In the genomic region with DNA sequence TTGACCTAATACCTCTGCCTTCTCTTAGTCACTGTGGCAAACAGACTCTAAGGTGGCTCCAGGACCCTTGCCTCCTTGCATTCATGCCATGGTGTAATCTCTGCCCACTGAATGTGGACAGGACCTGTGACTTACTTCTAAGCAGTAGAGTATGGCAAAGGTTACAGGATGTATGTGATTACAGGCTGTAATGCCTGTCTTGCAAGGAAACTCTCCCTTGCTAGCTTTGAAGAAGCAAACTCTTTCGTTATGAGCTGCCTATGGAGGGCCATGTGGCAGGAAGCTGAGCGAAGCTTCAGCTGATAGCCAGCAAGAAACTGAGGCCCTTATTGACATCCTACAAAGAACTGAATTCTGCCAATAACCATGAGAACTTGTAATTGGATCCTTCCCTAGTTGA, we compare ENCODE assay signal across 20 cellular contexts.
A peak's percentile ranks its signal among the peaks of the same experiment; 100 is the strongest.
DNase-seq lines count a peak whose midpoint lies in the region; ATAC-seq and TF ChIP-seq lines count a peak whose summit lies in the region.
"Had no signal": no experiment of that assay in that cellular context is flagged by ENCODE, and none has a peak within 500 bp of the region (broad histone marks: within the 10 kb centered on the region; RNA-seq: fewer than 3 reads in every experiment).

No MANE protein-coding gene starts in this region.

- no peaks in the 10 kb centered on the region for H3K36me3 ChIP-seq in mesendoderm (ENCODE audit: control insufficient read depth, insufficient read depth, low read length)
- H3K36me3 ChIP-seq: BLaER1 had no signal

- H3K4me3 ChIP-seq in Jurkat, Clone E6-1 (ENCODE audit: low read length), result no peak overlapping the region
- no peak overlapping the region for H3K4me3 ChIP-seq in mesendoderm (ENCODE audit: low read length)
- H3K4me3 ChIP-seq: A549, BLaER1 had no signal

- H3K79me2 ChIP-seq in mesendoderm (ENCODE audit: control insufficient read depth, insufficient read depth, low read length), result no peaks in the 10 kb centered on the region

- POLR2A ChIA-PET in T-cell (lab: Charles Lee), result no interaction called here

- no peak for TF ChIP-seq CTCF in natural killer cell (IDR thresholded peaks at IDR 0.05)

- no peak overlapping the region for H3K9ac ChIP-seq in mesendoderm (ENCODE audit: low read length)
- H3K9ac ChIP-seq: BLaER1 had no signal

- no peaks in the 10 kb centered on the region for H3K4me1 ChIP-seq in mesendoderm (ENCODE audit: control insufficient read depth, low read depth, low read length)
- H3K4me1 ChIP-seq: A549, BLaER1 had no signal

- H2BK15ac ChIP-seq in mesendoderm (replicated peaks; ENCODE audit: low read depth), result no peak overlapping the region

- H3K9me3 Mint-ChIP-seq in natural killer cell treated with Interleukin-12 subunit alpha and Interleukin-12 subunit beta and Interleukin-15 and Interleukin-18, amount 100 ng/mL, for 72 hours, result no peaks in the 10 kb centered on the region
- H3K9me3 Mint-ChIP-seq in natural killer cell, result no peaks in the 10 kb centered on the region
- no peaks in the 10 kb centered on the region for H3K9me3 Mint-ChIP-seq in T-cell
- H3K9me3 Mint-ChIP-seq: CD14-positive monocyte; CD4-positive, alpha-beta memory T cell had no signal

- WGBS in mesendoderm (ENCODE audit: extremely low coverage, insufficient coverage, low lambda C conversion rate), result no CpG with 5 or more reads among the region's 2 CpGs

- H3K4me1 Mint-ChIP-seq in natural killer cell treated with Interleukin-12 subunit alpha and Interleukin-12 subunit beta and Interleukin-15 and Interleukin-18, amount 100 ng/mL, for 72 hours (ENCODE audit: low read depth in 2 of 2), result peaks cover 0 to 5% of the 10 kb centered on the region in 2 donors
- H3K4me1 Mint-ChIP-seq in natural killer cell (peaks cover 0 to 3% of the 10 kb centered on the region in 2 donors), T-cell (no peaks in the 10 kb centered on the region)
- H3K4me1 Mint-ChIP-seq: CD4-positive, alpha-beta memory T cell; IgD-negative memory B cell had no signal

- no peak overlapping the region for H3K18ac ChIP-seq in mesendoderm (ENCODE audit: low read length)

- peak overlapping the region; percentile 31 for H3K4ac ChIP-seq in mesendoderm (ENCODE audit: low read depth, low read length)

- H3K36me3 Mint-ChIP-seq in natural killer cell treated with Interleukin-12 subunit alpha and Interleukin-12 subunit beta and Interleukin-15 and Interleukin-18, amount 100 ng/mL, for 72 hours, result no peaks in the 10 kb centered on the region
- no peaks in the 10 kb centered on the region for H3K36me3 Mint-ChIP-seq in natural killer cell
- no peaks in the 10 kb centered on the region for H3K36me3 Mint-ChIP-seq in T-cell
- H3K36me3 Mint-ChIP-seq: CD14-positive monocyte; CD4-positive, alpha-beta memory T cell had no signal

- H4K5ac ChIP-seq in mesendoderm (ENCODE audit: low read length), result no peak overlapping the region

- CTCF ChIA-PET in T-cell (lab: Charles Lee), result no interaction called here

- no peak overlapping the region for H3K23ac ChIP-seq in mesendoderm (ENCODE audit: low read length)

- no peak overlapping the region for H2BK5ac ChIP-seq in mesendoderm (ENCODE audit: low read length)

- H3K56ac ChIP-seq in mesendoderm (ENCODE audit: low read length), result no peak overlapping the region

- DNase-seq in NCI-H82 (lab: John Stamatoyannopoulos, UW), result peak; percentile 6
- no peak for DNase-seq in NCI-H82 treated with DMSO at 0.1 percent for 48 hours (lab: John Stamatoyannopoulos, UW; ENCODE audit: unreplicated experiment)
- DNase-seq in natural killer cell treated with Interleukin-12 subunit alpha and Interleukin-12 subunit beta and Interleukin-15 and Interleukin-18, amount 100 ng/mL, for 72 hours (ENCODE audit: low spot score), result no peak
- DNase-seq in natural killer cell, result no peak
- DNase-seq in Jurkat, Clone E6-1 (ENCODE audit: low read depth, low spot score), result peak; percentile 3
- no peak for DNase-seq in mesendoderm
- no peak for DNase-seq in T-cell
- DNase-seq: CD4-positive, alpha-beta memory T cell; DMS79 treated with DMSO at 0.1 percent for 48 hours; EL; GOT3; H7 had no signal

- H3K79me1 ChIP-seq in mesendoderm (ENCODE audit: low read length), result no peaks in the 10 kb centered on the region

- H4K8ac ChIP-seq in mesendoderm (ENCODE audit: low read depth, low read length), result no peak overlapping the region

- H3K27ac Mint-ChIP-seq in natural killer cell treated with Interleukin-12 subunit alpha and Interleukin-12 subunit beta and Interleukin-15 and Interleukin-18, amount 100 ng/mL, for 72 hours, result no peak overlapping the region
- H3K27ac Mint-ChIP-seq in natural killer cell (no peak overlapping the region), T-cell (no peak overlapping the region)
- H3K27ac Mint-ChIP-seq: CD14-positive monocyte; CD4-positive, alpha-beta memory T cell; IgD-negative memory B cell had no signal

- no peak overlapping the region for H2BK120ac ChIP-seq in mesendoderm (ENCODE audit: low read depth, low read length)

- H2AK5ac ChIP-seq in mesendoderm (ENCODE audit: low read length), result no peak overlapping the region

- peaks cover 4 to 8% of the 10 kb centered on the region in 2 donors for H3K27me3 Mint-ChIP-seq in natural killer cell treated with Interleukin-12 subunit alpha and Interleukin-12 subunit beta and Interleukin-15 and Interleukin-18, amount 100 ng/mL, for 72 hours
- peaks cover 3 to 20% of the 10 kb centered on the region in 2 donors for H3K27me3 Mint-ChIP-seq in natural killer cell (ENCODE audit: low read depth in 2 of 2)
- peaks cover 2 to 9% of the 10 kb centered on the region in 2 donors for H3K27me3 Mint-ChIP-seq in T-cell
- H3K27me3 Mint-ChIP-seq: CD4-positive, alpha-beta memory T cell; IgD-negative memory B cell had no signal

- ATAC-seq in natural killer cell treated with Interleukin-12 subunit alpha and Interleukin-12 subunit beta and Interleukin-15 and Interleukin-18, amount 100 ng/mL, for 72 hours, result peak; percentile 15 to 54
- ATAC-seq in natural killer cell, result no peak
- no peak for ATAC-seq in T-cell (replicated peaks in 1 of 4)
- ATAC-seq in HG02840 (IDR thresholded peaks at IDR 0.05; ENCODE audit: low FRiP score, unreplicated experiment), result no peak
- ATAC-seq: A549, HCT116, HepG2 had no signal

- no peak overlapping the region for H3K4me2 ChIP-seq in mesendoderm (ENCODE audit: low read length)
- H3K4me2 ChIP-seq: A549, BLaER1 had no signal

- intact Hi-C loops in natural killer cell (cut with micrococcal nuclease), result no loop called here

- H3K27me3 ChIP-seq in mesendoderm (ENCODE audit: insufficient read depth, low read length, poor library complexity), result no peaks in the 10 kb centered on the region
- H3K27me3 ChIP-seq: BLaER1 had no signal

- no peak overlapping the region for H3K4me3 Mint-ChIP-seq in natural killer cell treated with Interleukin-12 subunit alpha and Interleukin-12 subunit beta and Interleukin-15 and Interleukin-18, amount 100 ng/mL, for 72 hours
- H3K4me3 Mint-ChIP-seq in natural killer cell (no peak overlapping the region), T-cell (no peak overlapping the region)
- H3K4me3 Mint-ChIP-seq: CD14-positive monocyte; CD4-positive, alpha-beta memory T cell; IgD-negative memory B cell had no signal

- no peak overlapping the region for H3K27ac ChIP-seq in mesendoderm (ENCODE audit: low read depth, low read length)
- H3K27ac ChIP-seq: 22Rv1, A549, BLaER1 had no signal

Comparison
In these comparisons a context has a peak if more than half of its experiments do, and no peak if none do; other contexts are left out.
1. DNase-seq: peak in NCI-H82 (single experiment) and Jurkat, Clone E6-1 (single experiment); none in NCI-H82 treated with DMSO at 0.1 percent for 48 hours (single experiment), natural killer cell treated with Interleukin-12 subunit alpha and Interleukin-12 subunit beta and Interleukin-15 and Interleukin-18, amount 100 ng/mL, for 72 hours (single experiment), natural killer cell (single experiment), mesendoderm (single experiment) and T-cell (0 of 34).
2. ATAC-seq: peak in natural killer cell treated with Interleukin-12 subunit alpha and Interleukin-12 subunit beta and Interleukin-15 and Interleukin-18, amount 100 ng/mL, for 72 hours (2 of 2); none in natural killer cell (0 of 3), T-cell (0 of 4) and HG02840 (single experiment).